Comparison of ENCODE assay signal across 22 cellular contexts in genomic region chr17:33266611-33267010, GRCh38. TPM values are rescaled to one million over a fixed set of nuclear protein-coding genes. Genes with fewer than 3 reads are reported as not detected.
"Had no signal": no experiment of that assay in that cellular context is flagged by ENCODE, and none has a peak within 500 bp of the region (broad histone marks: within the 10 kb centered on the region; RNA-seq: fewer than 3 reads in every experiment).

No MANE protein-coding gene starts in this region.

- DNase-seq: activated CD4-positive, alpha-beta T cell treated with anti-CD3 and anti-CD28 coated beads for 4 hours; activated CD8-positive, alpha-beta memory T cell treated with anti-CD3 and anti-CD28 coated beads, Interleukin-2, amount 10 ng/mL, durations not matched to agents 7 days and 5 days; activated effector memory CD4-positive, alpha-beta T cell treated with Interleukin-2 at 50 U/mL for 16 hours; activated naive CD4-positive, alpha-beta T cell; activated T-cell treated with anti-CD3 and anti-CD28 coated beads, Interleukin-2, amount 50 U/mL, for 24 hours; aorta; body of pancreas; central memory CD4-positive, alpha-beta T cell; Kasumi-1; KBM-7; NCI-H1048; NCI-H146; NCI-H1930; NCI-H2171 treated with DMSO at 0.1 percent for 48 hours; NCI-H526 had no signal

- H3K27me3 ChIP-seq: body of pancreas had no signal

- H3K9me3 Mint-ChIP-seq: activated naive CD4-positive, alpha-beta T cell treated with anti-CD3 and anti-CD28 coated beads, Interleukin-2, amount 50 U/mL, for 24 hours; activated T-cell treated with anti-CD3 and anti-CD28 coated beads, Interleukin-2, amount 50 U/mL, for 24 hours; activated T-helper 1 cell treated with anti-CD3 and anti-CD28 coated beads, Interleukin-12 subunit alpha, Interleukin-12 subunit beta, Interleukin-2, Interleukin-4 antibody, amounts not matched to agents 30 ng/mL and 10 ng/mL and 1 ng/mL, durations not matched to agents 14 hours and 24 hours and 36 hours; T-helper 1 cell treated with Interleukin-12 subunit alpha and Interleukin-12 subunit beta and Interleukin-4 antibody, amounts not matched to agents 30 μg/mL and 1 μg/mL, for 36 hours had no signal

- H3K27ac ChIP-seq: body of pancreas had no signal

- H3K4me3 Mint-ChIP-seq: activated CD8-positive, alpha-beta memory T cell treated with anti-CD3 and anti-CD28 coated beads, Interleukin-2, amount 10 ng/mL, durations not matched to agents 7 days and 5 days; activated naive CD4-positive, alpha-beta T cell treated with anti-CD3 and anti-CD28 coated beads, Interleukin-2, amount 50 U/mL, for 24 hours; activated T-cell treated with anti-CD3 and anti-CD28 coated beads, Interleukin-2, amount 50 U/mL, for 24 hours; activated T-helper 1 cell treated with anti-CD3 and anti-CD28 coated beads, Interleukin-12 subunit alpha, Interleukin-12 subunit beta, Interleukin-2, Interleukin-4 antibody, amounts not matched to agents 30 ng/mL and 10 ng/mL and 1 ng/mL, durations not matched to agents 14 hours and 24 hours and 36 hours; T-helper 1 cell treated with Interleukin-12 subunit alpha and Interleukin-12 subunit beta and Interleukin-4 antibody, amounts not matched to agents 30 μg/mL and 1 μg/mL, for 36 hours had no signal

- H3K27ac Mint-ChIP-seq: activated CD8-positive, alpha-beta memory T cell treated with anti-CD3 and anti-CD28 coated beads, Interleukin-2, amount 10 ng/mL, durations not matched to agents 7 days and 5 days; activated naive CD4-positive, alpha-beta T cell treated with anti-CD3 and anti-CD28 coated beads, Interleukin-2, amount 50 U/mL, for 24 hours; activated T-cell treated with anti-CD3 and anti-CD28 coated beads, Interleukin-2, amount 50 U/mL, for 24 hours; activated T-helper 1 cell treated with anti-CD3 and anti-CD28 coated beads, Interleukin-12 subunit alpha, Interleukin-12 subunit beta, Interleukin-2, Interleukin-4 antibody, amounts not matched to agents 30 ng/mL and 10 ng/mL and 1 ng/mL, durations not matched to agents 14 hours and 24 hours and 36 hours; T-helper 1 cell treated with Interleukin-12 subunit alpha and Interleukin-12 subunit beta and Interleukin-4 antibody, amounts not matched to agents 30 μg/mL and 1 μg/mL, for 36 hours had no signal

- H3K27me3 Mint-ChIP-seq: activated CD8-positive, alpha-beta memory T cell treated with anti-CD3 and anti-CD28 coated beads, Interleukin-2, amount 10 ng/mL, durations not matched to agents 7 days and 5 days had no signal

- H3K4me1 Mint-ChIP-seq: activated CD8-positive, alpha-beta memory T cell treated with anti-CD3 and anti-CD28 coated beads, Interleukin-2, amount 10 ng/mL, durations not matched to agents 7 days and 5 days; activated naive CD4-positive, alpha-beta T cell treated with anti-CD3 and anti-CD28 coated beads, Interleukin-2, amount 50 U/mL, for 24 hours had no signal

- H3K36me3 Mint-ChIP-seq: activated CD8-positive, alpha-beta memory T cell treated with anti-CD3 and anti-CD28 coated beads, Interleukin-2, amount 10 ng/mL, durations not matched to agents 7 days and 5 days; activated naive CD4-positive, alpha-beta T cell treated with anti-CD3 and anti-CD28 coated beads, Interleukin-2, amount 50 U/mL, for 24 hours had no signal

- H3K4me1 ChIP-seq: body of pancreas had no signal

- ATAC-seq: activated CD4-positive, CD25-positive, alpha-beta regulatory T cell treated with anti-CD3 and anti-CD28 coated beads, Interleukin-2, amount 50 U/mL, for 24 hours; activated CD8-positive, alpha-beta memory T cell treated with anti-CD3 and anti-CD28 coated beads, Interleukin-2, amount 10 ng/mL, durations not matched to agents 7 days and 5 days; body of pancreas had no signal

- H3K4me3 ChIP-seq: body of pancreas had no signal

- H3K9me3 ChIP-seq: body of pancreas had no signal

RNA-seq across cellular contexts. Expression of gene ASIC2, which starts 26.5 kb away (rescaled TPM):
- total RNA-seq: activated CD8-positive, alpha-beta memory T cell treated with anti-CD3 and anti-CD28 coated beads, Interleukin-2, amount 10 ng/mL, durations not matched to agents 7 days and 5 days; activated T-helper 1 cell treated with anti-CD3 and anti-CD28 coated beads, Interleukin-12 subunit alpha, Interleukin-12 subunit beta, Interleukin-2, Interleukin-4 antibody, amounts not matched to agents 30 ng/mL and 10 ng/mL and 1 ng/mL, durations not matched to agents 14 hours and 24 hours and 36 hours; body of pancreas; bronchial epithelial cell; chondrocyte; NCI-H460 had no signal
- polyA plus RNA-seq: aorta had no signal
